In genomic region chr1:241423541-241424479, GRCh38 we compare ENCODE assay signal across 8 cellular contexts.
DNase-seq lines count a peak whose midpoint lies in the region; ATAC-seq and TF ChIP-seq lines count a peak whose summit lies in the region.

No MANE protein-coding gene starts in this region.

- no peaks in the 10 kb centered on the region for H3K36me3 Mint-ChIP-seq in effector memory CD8-positive, alpha-beta T cell (ENCODE audit: insufficient read depth)

- TF ChIP-seq POLR2A in transverse colon (IDR thresholded peaks at IDR 0.05) = no peak

- H3K4me1 ChIP-seq in mesodermal cell (ENCODE audit: control insufficient read depth, insufficient read depth, low read length, poor library complexity, severe bottlenecking) (no peaks in the 10 kb centered on the region), transverse colon (peaks cover 0 to 12% (median 6%) of the 10 kb centered on the region in 4 donors), PC-9 (replicated peaks; ENCODE audit: insufficient read depth) (no peaks in the 10 kb centered on the region)

- no TSS peak for BruUV-seq in PC-9 (replicated peaks; lab: Mats Ljungman, UMichigan)

- H3K9me2 ChIP-seq in PC-9 (ENCODE audit: insufficient read depth) = no peaks in the 10 kb centered on the region

- no peaks in the 10 kb centered on the region for H3K79me2 ChIP-seq in PC-9 (ENCODE audit: low read depth)

- POLR2A ChIA-PET in PC-9 (lab: Charles Lee; ENCODE audit: unreplicated experiment) = no interaction called here

- WGBS in mesodermal cell (ENCODE audit: insufficient coverage in 2 of 2), 2 experiments = 2 to 3% methylated on average over 48 to 53 of the region's 61 CpGs
- 2 to 3% methylated on average over 3 to 35 of the region's 61 CpGs for WGBS in transverse colon (ENCODE audit: low coverage in 1 of 2), 2 donors

- H3K4me2 ChIP-seq in PC-9 = no peak overlapping the region

- TF ChIP-seq CTCF in transverse colon (IDR thresholded peaks at IDR 0.05) = no peak
- TF ChIP-seq CTCF in PC-9 (conservative IDR thresholded peaks at IDR 0.05) = no peak

- intact Hi-C loops in transverse colon (cut with DNase I; ENCODE audit: low total_unique reads) = no loop called here
- intact Hi-C loops in PC-9 (cut with micrococcal nuclease; ENCODE audit: unreplicated experiment) = no loop called here

- H2AFZ ChIP-seq in PC-9 = no peak overlapping the region

- peak overlapping the region; percentile 52 to 60 for H3K4me3 Mint-ChIP-seq in effector memory CD8-positive, alpha-beta T cell

- H3K27ac ChIP-seq in mesodermal cell (ENCODE audit: low read depth, low read length, severe bottlenecking) (no peak overlapping the region), transverse colon (no peak overlapping the region), PC-9 (no peak overlapping the region)

- in situ Hi-C loops in transverse colon (cut with MboI; ENCODE audit: low pct_ligation_motif_present in 1 of 4, low pct_unique_long_range_greater_than_20kb in 1 of 4, low sequenced_read_pairs in 3 of 4) = no loop called here

- peaks cover 0 to 1% of the 10 kb centered on the region in 2 donors for H3K9me3 Mint-ChIP-seq in effector memory CD8-positive, alpha-beta T cell

- CTCF ChIA-PET in PC-9 (lab: Charles Lee) = no interaction called here

- H3K27ac Mint-ChIP-seq in effector memory CD8-positive, alpha-beta T cell = no peak overlapping the region

- peaks cover 0 to 5% of the 10 kb centered on the region in 2 donors for H3K4me1 Mint-ChIP-seq in effector memory CD8-positive, alpha-beta T cell (ENCODE audit: low read depth in 2 of 2)

- peak overlapping the region; percentile 44 for H3K4me3 ChIP-seq in mesodermal cell (ENCODE audit: extremely low read depth, insufficient read depth, low read length, poor library complexity, severe bottlenecking)
- peak overlapping the region in 3 of 4 donors; percentile 14 to 41 (median 29) for H3K4me3 ChIP-seq in transverse colon
- no peak overlapping the region for H3K4me3 ChIP-seq in PC-9

- no peaks in the 10 kb centered on the region for H3K36me3 ChIP-seq in mesodermal cell (ENCODE audit: control insufficient read depth, insufficient read depth, low read length)
- H3K36me3 ChIP-seq in transverse colon = no peaks in the 10 kb centered on the region
- H3K36me3 ChIP-seq in PC-9 (ENCODE audit: low read depth) = no peaks in the 10 kb centered on the region

- H4K20me1 ChIP-seq in PC-9 (ENCODE audit: insufficient read depth) = no peaks in the 10 kb centered on the region

- no peaks in the 10 kb centered on the region for H3F3A ChIP-seq in PC-9 (ENCODE audit: insufficient read depth, low read depth)

- ATAC-seq in GM19455 (IDR thresholded peaks at IDR 0.05; ENCODE audit: unreplicated experiment) (peak; percentile 93), HG03432 (IDR thresholded peaks at IDR 0.05; ENCODE audit: unreplicated experiment) (peak; percentile 97)
- ATAC-seq in effector memory CD8-positive, alpha-beta T cell (replicated peaks) = no peak

- H3K27me3 ChIP-seq in transverse colon (peaks cover 47% of the 10 kb centered on the region), PC-9 (ENCODE audit: insufficient read depth, low read depth) (peaks cover 21% of the 10 kb centered on the region; the same call in 1 of the 2 replicates)

- peak; percentile 41 for DNase-seq in DMS53 treated with DMSO at 0.1 percent for 48 hours (lab: John Stamatoyannopoulos, UW; ENCODE audit: unreplicated experiment)
- DNase-seq in SHP77 (lab: John Stamatoyannopoulos, UW) = peak; percentile 67 to 79
- DNase-seq in effector memory CD8-positive, alpha-beta T cell = no peak
- DNase-seq in transverse colon = no peak
- no peak for DNase-seq in PC-9

- TF ChIP-seq EP300 in transverse colon (IDR thresholded peaks at IDR 0.05; ENCODE audit: low read depth) = no peak

- H3K9me3 ChIP-seq in mesodermal cell (ENCODE audit: control insufficient read depth, low read length) (no peaks in the 10 kb centered on the region), transverse colon (no peaks in the 10 kb centered on the region), PC-9 (ENCODE audit: insufficient read depth, low read depth) (no peaks in the 10 kb centered on the region)

- peaks cover 39 to 73% of the 10 kb centered on the region in 2 donors for H3K27me3 Mint-ChIP-seq in effector memory CD8-positive, alpha-beta T cell

Comparison
In these comparisons a context has a peak if more than half of its experiments do, and no peak if none do; other contexts are left out.
1. DNase-seq: peak in DMS53 treated with DMSO at 0.1 percent for 48 hours (single experiment) and SHP77 (2 of 2); none in effector memory CD8-positive, alpha-beta T cell (0 of 3), transverse colon (single experiment) and PC-9 (0 of 2).